ENCODE assay signal across 9 cellular contexts in genomic region chr5:36728697-36729543, GRCh38.
DNase-seq lines count a peak whose midpoint lies in the region; ATAC-seq, FAIRE-seq and TF ChIP-seq lines count a peak whose summit lies in the region.
"Had no signal": no experiment of that assay in that cellular context is flagged by ENCODE, and none has a peak within 500 bp of the region (broad histone marks: within the 10 kb centered on the region; RNA-seq: fewer than 3 reads in every experiment).

No MANE protein-coding gene starts in this region.

- H2AK5ac ChIP-seq in H9 (ENCODE audit: insufficient read length, low read length): no peak overlapping the region

- H3K36me3 Mint-ChIP-seq in H9 (ENCODE audit: insufficient read depth in 1 of 3, low read depth in 3 of 3): no peaks in the 10 kb centered on the region
- no peaks in the 10 kb centered on the region for H3K36me3 Mint-ChIP-seq in astrocyte (ENCODE audit: low read depth, unreplicated experiment)
- no peaks in the 10 kb centered on the region for H3K36me3 Mint-ChIP-seq in immature natural killer cell
- H3K36me3 Mint-ChIP-seq in activated T-helper 2 cell treated with anti-CD3 and anti-CD28 coated beads, Interferon-gamma antibody, Interleukin-2, Interleukin-4, amounts not matched to agents 10 μg/mL and 5 μg/mL and 100 μg/mL, durations not matched to agents 14 hours and 24 hours and 36 hours (ENCODE audit: low read depth): no peaks in the 10 kb centered on the region

- no peak for FAIRE-seq in astrocyte (lab: Jason Lieb, UNC)

- no peak overlapping the region for H4K91ac ChIP-seq in H9 (ENCODE audit: insufficient read length, low read depth, low read length)

- in situ Hi-C loops in Caki2 (cut with HindIII; ENCODE audit: low pct_unique_long_range_greater_than_20kb, low sequenced_read_pairs): no loop called here

- intact Hi-C loops in stomach (cut with DNase I; ENCODE audit: low total_unique reads): no loop called here
- intact Hi-C loops in activated T-helper 2 cell treated with anti-CD3 and anti-CD28 coated beads, Interferon-gamma antibody, Interleukin-2, Interleukin-4, amounts not matched to agents 10 μg/mL and 5 μg/mL and 100 μg/mL, durations not matched to agents 14 hours and 24 hours and 36 hours (cut with micrococcal nuclease): no loop called here

- DNase-seq in Caki2 (ENCODE audit: low read depth) (peak; percentile 26), H9 (no peak), NCI-H460 (ENCODE audit: extremely low read depth, low read depth) (peak; percentile 74), astrocyte (ENCODE audit: low read depth) (peak; percentile 42), immature natural killer cell (peak; percentile 26 to 41 (median 40)), stomach (no peak)
- DNase-seq in activated T-helper 2 cell treated with anti-CD3 and anti-CD28 coated beads, Interferon-gamma antibody, Interleukin-2, Interleukin-4, amounts not matched to agents 10 μg/mL and 5 μg/mL and 100 μg/mL, durations not matched to agents 14 hours and 24 hours and 36 hours (ENCODE audit: low spot score): no peak

- H3K4me2 ChIP-seq in H9 (ENCODE audit: insufficient read depth, insufficient read length, low read length) (no peak overlapping the region), astrocyte (ENCODE audit: low read length) (no peak overlapping the region)

- peaks cover 10 to 16% of the 10 kb centered on the region in 2 experiments for H3K4me1 Mint-ChIP-seq in H9
- H3K4me1 Mint-ChIP-seq in astrocyte (ENCODE audit: low read depth, unreplicated experiment): no peaks in the 10 kb centered on the region
- H3K4me1 Mint-ChIP-seq in immature natural killer cell: peaks cover 15 to 22% of the 10 kb centered on the region in 2 donors
- peaks cover 10% of the 10 kb centered on the region for H3K4me1 Mint-ChIP-seq in activated T-helper 2 cell treated with anti-CD3 and anti-CD28 coated beads, Interferon-gamma antibody, Interleukin-2, Interleukin-4, amounts not matched to agents 10 μg/mL and 5 μg/mL and 100 μg/mL, durations not matched to agents 14 hours and 24 hours and 36 hours (ENCODE audit: low read depth)

- H2AFZ ChIP-seq in H9 (ENCODE audit: low read length): no peak overlapping the region
- no peak overlapping the region for H2AFZ ChIP-seq in astrocyte (ENCODE audit: low read depth, low read length)

- TF ChIP-seq CTCF in H9 (conservative IDR thresholded peaks at IDR 0.05) (peak; percentile 81), astrocyte (IDR thresholded peaks at IDR 0.05; ENCODE audit: insufficient read depth, low read depth, low read length) (peak; percentile 78), stomach (IDR thresholded peaks at IDR 0.05) (peak in 5 of 7 experiments; percentile 36 to 60 (median 56))

- H3K27me3 ChIP-seq in H9 (ENCODE audit: insufficient read depth, low read length): no peaks in the 10 kb centered on the region
- H3K27me3 ChIP-seq in astrocyte (ENCODE audit: insufficient read depth, low read length): peaks cover 4% of the 10 kb centered on the region
- H3K27me3 ChIP-seq in stomach: no peaks in the 10 kb centered on the region

- H3K36me3 ChIP-seq in astrocyte (ENCODE audit: insufficient read depth, low read length) (no peaks in the 10 kb centered on the region), stomach (no peaks in the 10 kb centered on the region)

- no peaks in the 10 kb centered on the region for H3K9me3 ChIP-seq in H9 (ENCODE audit: control insufficient read depth, low read depth, low read length)
- H3K9me3 ChIP-seq in astrocyte (ENCODE audit: insufficient read depth, low read depth, low read length): no peaks in the 10 kb centered on the region
- no peaks in the 10 kb centered on the region for H3K9me3 ChIP-seq in stomach

- no peak overlapping the region for H2BK120ac ChIP-seq in H9 (ENCODE audit: low read depth, low read length, poor library complexity, severe bottlenecking)

- H3K18ac ChIP-seq in H9 (ENCODE audit: insufficient read length, low read depth, low read length): no peak overlapping the region

- H3K27me3 Mint-ChIP-seq in H9 (ENCODE audit: low read depth): no peaks in the 10 kb centered on the region
- peaks cover 6% of the 10 kb centered on the region for H3K27me3 Mint-ChIP-seq in astrocyte (ENCODE audit: low read depth, unreplicated experiment)
- H3K27me3 Mint-ChIP-seq in immature natural killer cell (ENCODE audit: low read depth in 3 of 3): peaks cover 0 to 9% (median 3%) of the 10 kb centered on the region in 3 donors
- peaks cover 2% of the 10 kb centered on the region for H3K27me3 Mint-ChIP-seq in activated T-helper 2 cell treated with anti-CD3 and anti-CD28 coated beads, Interferon-gamma antibody, Interleukin-2, Interleukin-4, amounts not matched to agents 10 μg/mL and 5 μg/mL and 100 μg/mL, durations not matched to agents 14 hours and 24 hours and 36 hours (ENCODE audit: low read depth)

- H4K20me1 ChIP-seq in H9 (ENCODE audit: control insufficient read depth, insufficient read depth, insufficient read length): no peaks in the 10 kb centered on the region
- H4K20me1 ChIP-seq in astrocyte (ENCODE audit: insufficient read depth, low read length): no peaks in the 10 kb centered on the region

- no peak overlapping the region for H3K23ac ChIP-seq in H9 (ENCODE audit: insufficient read length, low read depth, low read length)

- no CpG with 5 or more reads among the region's 6 CpGs for WGBS in H9 (ENCODE audit: extremely low coverage, insufficient read length, low lambda C conversion rate)
- 31 to 37% (median 32%) methylated on average over 6 of the region's 6 CpGs for WGBS in stomach, 5 donors

- no peak for ATAC-seq in GM21447 (IDR thresholded peaks at IDR 0.05; ENCODE audit: unreplicated experiment)

- no peak overlapping the region for H4K5ac ChIP-seq in H9 (ENCODE audit: insufficient read length, low read depth, low read length)

- H3K4me3 Mint-ChIP-seq in H9 (no peak overlapping the region), astrocyte (ENCODE audit: unreplicated experiment) (no peak overlapping the region), immature natural killer cell (no peak overlapping the region)
- no peak overlapping the region for H3K4me3 Mint-ChIP-seq in activated T-helper 2 cell treated with anti-CD3 and anti-CD28 coated beads, Interferon-gamma antibody, Interleukin-2, Interleukin-4, amounts not matched to agents 10 μg/mL and 5 μg/mL and 100 μg/mL, durations not matched to agents 14 hours and 24 hours and 36 hours (ENCODE audit: low read depth)
- H3K4me3 Mint-ChIP-seq: T-helper 1 cell treated with Interleukin-12 subunit alpha and Interleukin-12 subunit beta and Interleukin-4 antibody, amounts not matched to agents 30 μg/mL and 1 μg/mL, for 36 hours had no signal

- TF ChIP-seq POLR2A in stomach (IDR thresholded peaks at IDR 0.05): no peak

- H3K4me3 ChIP-seq in astrocyte (ENCODE audit: insufficient read depth, low read depth, low read length) (no peak overlapping the region), stomach (no peak overlapping the region)

- no peak overlapping the region for H3K56ac ChIP-seq in H9 (ENCODE audit: insufficient read length, low read depth, low read length)

- no peaks in the 10 kb centered on the region for H3K79me1 ChIP-seq in H9 (ENCODE audit: insufficient read depth, low read depth, low read length, poor library complexity, severe bottlenecking)

- H3K27ac Mint-ChIP-seq in H9: no peak overlapping the region
- no peak overlapping the region for H3K27ac Mint-ChIP-seq in astrocyte (ENCODE audit: unreplicated experiment)
- H3K27ac Mint-ChIP-seq in immature natural killer cell: no peak overlapping the region
- H3K27ac Mint-ChIP-seq in activated T-helper 2 cell treated with anti-CD3 and anti-CD28 coated beads, Interferon-gamma antibody, Interleukin-2, Interleukin-4, amounts not matched to agents 10 μg/mL and 5 μg/mL and 100 μg/mL, durations not matched to agents 14 hours and 24 hours and 36 hours: no peak overlapping the region
- H3K27ac Mint-ChIP-seq: T-helper 1 cell treated with Interleukin-12 subunit alpha and Interleukin-12 subunit beta and Interleukin-4 antibody, amounts not matched to agents 30 μg/mL and 1 μg/mL, for 36 hours had no signal

- no peak overlapping the region for H2BK15ac ChIP-seq in H9 (ENCODE audit: low read depth, low read length)

- H2BK5ac ChIP-seq in H9 (ENCODE audit: insufficient read length, low read length): no peak overlapping the region

- H4K8ac ChIP-seq in H9 (replicated peaks; ENCODE audit: insufficient read length, low read depth, low read length): no peak overlapping the region

- TF ChIP-seq EP300 in stomach (IDR thresholded peaks at IDR 0.05): no peak

- no peak overlapping the region for H3K14ac ChIP-seq in H9 (ENCODE audit: insufficient read depth, low read length)

- no peak overlapping the region for H3K27ac ChIP-seq in H9 (ENCODE audit: insufficient read length, low read depth, low read length)
- H3K27ac ChIP-seq in astrocyte (ENCODE audit: low read depth, low read length): no peak overlapping the region
- no peak overlapping the region for H3K27ac ChIP-seq in stomach

- H3K4me1 ChIP-seq in H9 (ENCODE audit: insufficient read depth, low read length) (no peaks in the 10 kb centered on the region; the same call in 1 of the 2 replicates), astrocyte (ENCODE audit: insufficient read depth, low read length) (no peaks in the 10 kb centered on the region), stomach (peaks cover 0 to 6% (median 2%) of the 10 kb centered on the region in 4 donors)

- H3K9ac ChIP-seq in H9 (ENCODE audit: extremely low read depth, insufficient read length, low read length) (no peak overlapping the region), astrocyte (ENCODE audit: low read length) (no peak overlapping the region)

- H2BK20ac ChIP-seq in H9 (ENCODE audit: low read depth, low read length, poor library complexity, severe bottlenecking): no peak overlapping the region

- no peak overlapping the region for H3T11ph ChIP-seq in H9 (ENCODE audit: low read length)

- H2BK12ac ChIP-seq in H9 (ENCODE audit: insufficient read length, low read depth, low read length): no peak overlapping the region

- H3K23me2 ChIP-seq in H9 (ENCODE audit: insufficient read length, low read depth, low read length, poor library complexity, severe bottlenecking): no peaks in the 10 kb centered on the region

- H3K4ac ChIP-seq in H9 (ENCODE audit: low read depth, low read length): no peak overlapping the region

- H3K9me3 Mint-ChIP-seq in H9 (no peaks in the 10 kb centered on the region), astrocyte (ENCODE audit: unreplicated experiment) (no peaks in the 10 kb centered on the region), immature natural killer cell (no peaks in the 10 kb centered on the region)
- H3K9me3 Mint-ChIP-seq in activated T-helper 2 cell treated with anti-CD3 and anti-CD28 coated beads, Interferon-gamma antibody, Interleukin-2, Interleukin-4, amounts not matched to agents 10 μg/mL and 5 μg/mL and 100 μg/mL, durations not matched to agents 14 hours and 24 hours and 36 hours: no peaks in the 10 kb centered on the region
- H3K9me3 Mint-ChIP-seq: T-helper 1 cell treated with Interleukin-12 subunit alpha and Interleukin-12 subunit beta and Interleukin-4 antibody, amounts not matched to agents 30 μg/mL and 1 μg/mL, for 36 hours had no signal

- H3K79me2 ChIP-seq in H9 (ENCODE audit: insufficient read depth, low read length) (no peaks in the 10 kb centered on the region), astrocyte (ENCODE audit: insufficient read depth, low read length) (no peaks in the 10 kb centered on the region)

Comparison
In these comparisons a context has a peak if more than half of its experiments do, and no peak if none do; other contexts are left out.
1. DNase-seq: peak in Caki2 (single experiment), NCI-H460 (single experiment), astrocyte (single experiment) and immature natural killer cell (3 of 3); none in H9 (single experiment), stomach (single experiment) and activated T-helper 2 cell treated with anti-CD3 and anti-CD28 coated beads, Interferon-gamma antibody, Interleukin-2, Interleukin-4, amounts not matched to agents 10 μg/mL and 5 μg/mL and 100 μg/mL, durations not matched to agents 14 hours and 24 hours and 36 hours (single experiment).
2. Peak in every context shown above with its lines, with median percentiles within 50 percentile points of each other: CTCF ChIP-seq.